ENCODE assay signal across 8 cellular contexts in the genomic region with DNA sequence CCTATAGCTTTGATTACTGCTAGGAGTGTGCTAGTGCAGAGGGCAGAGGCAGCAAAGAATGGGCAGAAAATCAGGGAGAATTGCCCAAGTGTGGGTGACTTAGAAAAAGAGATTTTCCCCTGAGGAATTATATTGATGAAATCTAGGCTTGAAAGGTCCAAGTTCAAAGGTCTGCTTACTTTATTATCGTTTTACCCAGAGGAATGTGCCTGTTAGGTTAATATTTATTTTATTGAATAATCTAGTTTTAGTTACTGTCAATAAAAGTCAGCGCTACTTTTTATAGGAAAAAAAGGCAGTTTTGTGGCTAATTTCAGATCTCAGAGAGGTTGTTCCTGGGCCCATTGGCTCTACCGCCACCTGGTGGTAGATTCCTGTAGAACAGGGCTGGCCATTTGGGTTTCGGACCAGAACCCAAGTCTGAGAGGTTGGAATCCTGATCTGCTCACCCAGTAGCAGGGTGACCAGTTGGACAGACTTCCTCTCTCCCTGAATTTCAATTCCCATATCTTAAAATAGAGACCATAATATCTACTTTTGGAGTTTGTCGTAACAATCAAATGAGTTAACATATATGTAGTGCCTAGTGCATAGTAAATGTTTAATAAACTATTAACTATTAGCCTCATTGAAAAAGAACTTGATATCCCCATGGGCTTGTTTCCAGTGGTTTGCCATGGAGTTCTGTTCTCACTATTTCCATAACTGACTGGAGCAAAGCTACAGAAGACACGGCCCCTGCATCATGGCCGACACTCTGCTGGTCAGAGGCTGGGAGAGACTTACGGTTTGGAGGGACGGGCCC.
A peak's percentile ranks its signal among the peaks of the same experiment; 100 is the strongest.
DNase-seq lines count a peak whose midpoint lies in the region; ATAC-seq, FAIRE-seq and TF ChIP-seq lines count a peak whose summit lies in the region.

No MANE protein-coding gene starts in this region.

- H3K27ac ChIP-seq in DND-41 (ENCODE audit: low read length) = no peak overlapping the region

- TF ChIP-seq CTCF in DND-41 (IDR thresholded peaks at IDR 0.05; ENCODE audit: borderline replicate concordance, extremely low read depth, low read length, poor library complexity, severe bottlenecking) = peak; percentile 93

- H3K9me3 ChIP-seq in DND-41 (ENCODE audit: insufficient read depth, low read length, severe bottlenecking) = no peaks in the 10 kb centered on the region

- no peaks in the 10 kb centered on the region for H3K27me3 ChIP-seq in DND-41 (ENCODE audit: insufficient read depth, low read length, poor library complexity)

- H3K4me1 ChIP-seq in DND-41 (ENCODE audit: insufficient read depth, low read length) = no peaks in the 10 kb centered on the region

- TF ChIP-seq POLR2A in H54 (IDR thresholded peaks at IDR 0.05; ENCODE audit: low read depth, low read length) = no peak

- DNase-seq in DND-41 (peak; percentile 59), Kasumi-1 (lab: John Stamatoyannopoulos, UW) (peak; percentile 29 to 40), cerebellum (ENCODE audit: low spot score) (peak; percentile 58), left colon (peak in 1 of 2 donors; percentile 62), H54 (ENCODE audit: insufficient read length, low spot score) (no peak)
- DNase-seq in activated CD4-positive, CD25-positive, alpha-beta regulatory T cell treated with anti-CD3 and anti-CD28 coated beads, Interleukin-2, amount 50 U/mL, for 72 hours = peak; percentile 74
- DNase-seq in stimulated activated CD4-positive, alpha-beta T cell treated with anti-CD3 and anti-CD28 coated beads, Interleukin-4, amount 100 ng/mL, for 24 hours = peak; percentile 72

- H3K79me2 ChIP-seq in DND-41 (ENCODE audit: insufficient read depth, low read length) = no peaks in the 10 kb centered on the region

- intact Hi-C loops in left colon (cut with DNase I, micrococcal nuclease) = loop anchor here in 1 of 2 donors (5.0 kb wide), 1 partner anchor 441 kb away; no protein-coding TSS in a partner anchor

- H4K20me1 ChIP-seq in DND-41 (ENCODE audit: insufficient read depth, low read length) = no peaks in the 10 kb centered on the region

- H3K36me3 ChIP-seq in DND-41 (ENCODE audit: insufficient read depth, low read length) = no peaks in the 10 kb centered on the region

- no peak overlapping the region for H2AFZ ChIP-seq in DND-41 (ENCODE audit: low read depth, low read length)

- ATAC-seq in DND-41 (ENCODE audit: insufficient read depth, low read depth) (peak; percentile 64; the same call in 2 of the 3 replicates), left colon (peak; percentile 32), HG03045 (IDR thresholded peaks at IDR 0.05; ENCODE audit: unreplicated experiment) (no peak)

- no peak for FAIRE-seq in H54 (lab: Jason Lieb, UNC)

- no peak overlapping the region for H3K4me2 ChIP-seq in DND-41 (ENCODE audit: insufficient read depth, low read length)

- H3K4me3 ChIP-seq in DND-41 (ENCODE audit: low read depth in 1 of 2, low read length in 2 of 2) = no peak overlapping the region

- H3K9ac ChIP-seq in DND-41 (ENCODE audit: low read depth, low read length) = no peak overlapping the region
